8 cellular contexts compared by ENCODE assay signal in the genomic region with DNA sequence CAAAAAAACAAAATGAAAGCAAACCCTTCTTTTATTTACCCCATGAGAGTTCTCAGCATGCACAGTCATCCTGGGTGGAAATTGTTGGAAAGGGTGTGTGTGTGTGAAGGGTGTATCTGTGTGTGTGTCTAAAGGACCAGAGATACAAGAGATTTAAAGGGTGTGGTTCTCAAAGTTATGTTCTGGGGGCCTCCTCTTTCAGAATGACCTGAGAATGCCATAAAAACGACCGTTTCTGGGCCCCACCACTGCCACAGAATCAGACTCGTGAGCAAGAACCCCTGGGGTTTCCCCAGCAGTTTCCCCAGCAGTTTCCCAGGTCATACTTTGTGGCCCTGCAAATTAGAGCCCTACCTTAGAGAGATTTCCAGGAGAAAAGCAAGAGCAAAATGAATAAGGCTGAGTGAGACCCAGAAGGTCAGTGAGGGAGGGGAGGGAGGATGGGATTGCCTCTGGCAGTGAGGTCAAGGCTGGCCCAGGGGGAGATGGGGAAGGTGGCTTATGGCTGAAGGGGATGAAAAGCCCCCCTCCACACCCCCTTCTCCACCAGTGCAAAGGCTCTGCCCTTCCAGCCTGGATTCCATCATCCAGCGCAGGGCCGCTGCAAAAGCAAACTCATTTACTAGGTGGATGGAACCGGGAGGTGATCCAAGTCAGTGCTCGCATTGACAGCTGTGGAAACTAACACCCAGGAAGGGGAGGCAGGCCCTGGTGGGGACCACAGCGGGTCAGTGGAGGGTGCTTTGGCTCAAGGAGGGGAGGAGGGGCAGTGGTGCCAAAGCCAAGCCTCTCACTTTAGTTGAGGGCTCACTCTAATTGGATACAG. TPM values are rescaled to one million over a fixed set of nuclear protein-coding genes. Genes with fewer than 3 reads are reported as not detected.
DNase-seq lines count a peak whose midpoint lies in the region; ATAC-seq and TF ChIP-seq lines count a peak whose summit lies in the region.

No MANE protein-coding gene starts in this region.

- intact Hi-C loops in Right ventricle myocardium inferior (cut with DNase I) (no loop called here), Right ventricle myocardium superior (cut with DNase I) (no loop called here), transverse colon (cut with DNase I; ENCODE audit: low total_unique reads) (no loop called here)

- no peak overlapping the region for H3K4me3 Mint-ChIP-seq in chondrocyte (ENCODE audit: unreplicated experiment)

- TF ChIP-seq EP300 in transverse colon (IDR thresholded peaks at IDR 0.05; ENCODE audit: low read depth) = no peak

- no peaks in the 10 kb centered on the region for H3K27me3 Mint-ChIP-seq in chondrocyte (ENCODE audit: low read depth)

- H3K4me1 ChIP-seq in transverse colon = peaks cover 4 to 22% (median 15%) of the 10 kb centered on the region in 4 donors

- no peak for TF ChIP-seq POLR2A in transverse colon (IDR thresholded peaks at IDR 0.05)

- ATAC-seq in Right ventricle myocardium inferior = peak; percentile 18
- no peak for ATAC-seq in Right ventricle myocardium superior (ENCODE audit: poor library complexity)
- peak; percentile 58 for ATAC-seq in HG03439 (IDR thresholded peaks at IDR 0.05; ENCODE audit: unreplicated experiment)
- ATAC-seq in HG03175 (IDR thresholded peaks at IDR 0.05; ENCODE audit: unreplicated experiment) = no peak

- no peaks in the 10 kb centered on the region for H3K36me3 ChIP-seq in transverse colon

- H3K9me3 ChIP-seq in transverse colon = no peaks in the 10 kb centered on the region

- no peak for DNase-seq in Right ventricle myocardium inferior (ENCODE audit: missing footprints)
- DNase-seq in Right ventricle myocardium superior = no peak
- DNase-seq in dedifferentiated amniotic fluid mesenchymal stem cell (ENCODE audit: extremely low spot score) = peak; percentile 33
- no peak for DNase-seq in transverse colon
- DNase-seq in chondrocyte (ENCODE audit: low spot score) = no peak
- DNase-seq in NCI-H187 treated with DMSO at 0.1 percent for 48 hours (lab: John Stamatoyannopoulos, UW) = no peak

- peaks cover 12% of the 10 kb centered on the region for H3K4me1 Mint-ChIP-seq in chondrocyte (ENCODE audit: low read depth)

- peak overlapping the region in 3 of 4 donors; percentile 17 to 60 (median 59) for H3K27ac ChIP-seq in transverse colon

- WGBS in transverse colon (ENCODE audit: low coverage in 1 of 2), 2 donors = 36 to 38% methylated on average over 3 to 8 of the region's 8 CpGs

- in situ Hi-C loops in transverse colon (cut with MboI; ENCODE audit: low pct_ligation_motif_present in 1 of 4, low pct_unique_long_range_greater_than_20kb in 1 of 4, low sequenced_read_pairs in 3 of 4) = no loop called here

- no peaks in the 10 kb centered on the region for H3K9me3 Mint-ChIP-seq in chondrocyte (ENCODE audit: low read depth)

- no peak overlapping the region for H3K4me3 ChIP-seq in transverse colon

- H3K27me3 ChIP-seq in transverse colon = no peaks in the 10 kb centered on the region

- no peak for TF ChIP-seq CTCF in transverse colon (IDR thresholded peaks at IDR 0.05)
- TF ChIP-seq CTCF in chondrocyte (IDR thresholded peaks at IDR 0.05) = no peak

- H3K27ac Mint-ChIP-seq in chondrocyte (ENCODE audit: unreplicated experiment) = no peak overlapping the region

- H3K36me3 Mint-ChIP-seq in chondrocyte (ENCODE audit: low read depth) = peaks cover 5% of the 10 kb centered on the region

RNA-seq across cellular contexts. Expression of gene PYROXD2, which starts 10.2 kb away (rescaled TPM):
- total RNA-seq in Right ventricle myocardium inferior (10.7 TPM), Right ventricle myocardium superior (8.4 TPM), transverse colon (10 to 100 TPM in 1 of 4 donors, 1 to 10 TPM in 3; 3.0 to 14.9 (median 8.4) TPM), chondrocyte (5.6 to 9.4 TPM (median 8.3 TPM) in 3 replicates)

RNA-seq across cellular contexts. Expression of gene HPS1, which starts 42.0 kb away (rescaled TPM):
- 27.9 TPM for total RNA-seq in Right ventricle myocardium inferior
- total RNA-seq in Right ventricle myocardium superior = 25.6 TPM
- 100 to 1,000 TPM in 2 of 4 donors, 10 to 100 TPM in 2; 62.9 to 160 (median 95.1) TPM for total RNA-seq in transverse colon
- 40.6 to 50.5 TPM (median 49.0 TPM) in 3 replicates for total RNA-seq in chondrocyte

Comparison
In these comparisons a context has a peak if more than half of its experiments do, and no peak if none do; other contexts are left out.
1. ATAC-seq: peak in Right ventricle myocardium inferior (single experiment) and HG03439 (single experiment); none in Right ventricle myocardium superior (single experiment) and HG03175 (single experiment).